Comparison of ENCODE assay signal across 29 cellular contexts in genomic region chr9:86072393-86073016, GRCh38. TPM values are rescaled to one million over a fixed set of nuclear protein-coding genes. Genes with fewer than 3 reads are reported as not detected.
DNase-seq lines count a peak whose midpoint lies in the region; ATAC-seq and TF ChIP-seq lines count a peak whose summit lies in the region.
"Had no signal": no experiment of that assay in that cellular context is flagged by ENCODE, and none has a peak within 500 bp of the region (broad histone marks: within the 10 kb centered on the region; RNA-seq: fewer than 3 reads in every experiment).

No MANE protein-coding gene starts in this region.

- H2AK5ac ChIP-seq in IMR-90 (ENCODE audit: low read depth, low read length), result no peak overlapping the region

- H3K79me1 ChIP-seq in IMR-90 (ENCODE audit: low read depth in 1 of 2, low read length in 2 of 2), result no peaks in the 10 kb centered on the region; a peak in 1 of 4 replicates

- H3K4ac ChIP-seq in IMR-90 (ENCODE audit: low read depth, low read length), result no peak overlapping the region

- dilution Hi-C loops in IMR-90 (cut with HindIII; ENCODE audit: low sequenced_read_pairs, unreplicated experiment), result no loop called here

- H3K23ac ChIP-seq in IMR-90 (ENCODE audit: low read depth, low read length), result 0 out of 2 replicates have a peak overlapping the region, but pooled peaks have one; percentile 59

- H4K8ac ChIP-seq in IMR-90 (ENCODE audit: low read depth in 2 of 2, low read length in 2 of 2), result no peak overlapping the region

- peaks cover 8% of the 10 kb centered on the region for H3K9me1 ChIP-seq in IMR-90 (ENCODE audit: insufficient read depth, low read length)

- 0 out of 2 replicates have a peak overlapping the region, but pooled peaks have one; percentile 11 for H3K56ac ChIP-seq in IMR-90 (ENCODE audit: extremely low read depth, insufficient read depth, low read length)

- no peak for TF ChIP-seq POLR2A in IMR-90 (IDR thresholded peaks at IDR 0.05; ENCODE audit: low read depth, low read length)

- H2BK20ac ChIP-seq in IMR-90 (ENCODE audit: low read depth, low read length), result no peak overlapping the region

- no peak overlapping the region for H2BK120ac ChIP-seq in IMR-90 (ENCODE audit: low read depth, low read length)

- no peak overlapping the region for H3K9ac ChIP-seq in IMR-90 (ENCODE audit: low read depth, low read length)

- intact Hi-C loops in IMR-90 (cut with micrococcal nuclease), result no loop called here

- no peaks in the 10 kb centered on the region for H3K9me3 ChIP-seq in IMR-90 (ENCODE audit: control insufficient read depth, insufficient read depth, low read length)
- H3K9me3 ChIP-seq: left lung, ovary had no signal

- TF ChIP-seq RAD21 in IMR-90 (IDR thresholded peaks at IDR 0.05; ENCODE audit: low read length), result no peak

- H2AFZ ChIP-seq in IMR-90 (replicated peaks; ENCODE audit: low read length, poor library complexity), result no peak overlapping the region

- POLR2A ChIA-PET in IMR-90 (lab: Charles Lee; ENCODE audit: unreplicated experiment), result no interaction called here

- H4K91ac ChIP-seq in IMR-90 (ENCODE audit: insufficient read depth, low read depth, low read length), result no peak overlapping the region

- H4K20me1 ChIP-seq in IMR-90 (ENCODE audit: insufficient read depth, low read length), result no peaks in the 10 kb centered on the region; the same call in 1 of the 2 replicates

- no CpG with 5 or more reads among the region's 2 CpGs for WGBS in IMR-90 (ENCODE audit: extremely low coverage in 2 of 2, insufficient read length in 1 of 2), 2 experiments

- no peak for TF ChIP-seq CTCF in AG09309 (IDR thresholded peaks at IDR 0.05; ENCODE audit: control insufficient read depth, insufficient read depth, low read depth, low read length, missing control alignments)
- TF ChIP-seq CTCF in IMR-90 (conservative IDR thresholded peaks at IDR 0.05; ENCODE audit: low read depth, low read length), result no peak
- no peak for TF ChIP-seq CTCF in choroid plexus epithelial cell (conservative IDR thresholded peaks at IDR 0.05; ENCODE audit: low read depth, low read length)

- H3K14ac ChIP-seq in IMR-90 (replicated peaks; ENCODE audit: low read depth, low read length), result no peak overlapping the region

- peak overlapping the region; percentile 36 for H3K4me2 ChIP-seq in IMR-90 (ENCODE audit: low read depth, low read length)

- peak overlapping the region; percentile 66; the same call in 1 of the 2 replicates for H3K27ac ChIP-seq in IMR-90 (ENCODE audit: insufficient read depth, low read length)
- H3K27ac ChIP-seq: left lung, ovary had no signal

- H3K27me3 ChIP-seq in IMR-90 (ENCODE audit: control insufficient read depth, insufficient read depth, low read length), result no peaks in the 10 kb centered on the region
- H3K27me3 ChIP-seq: dorsolateral prefrontal cortex, left lung, ovary had no signal

- no peak overlapping the region for H2BK5ac ChIP-seq in IMR-90 (ENCODE audit: low read depth, low read length, poor library complexity, severe bottlenecking)

- H3K4me1 ChIP-seq in IMR-90 (ENCODE audit: control insufficient read depth, insufficient read depth, low read length), result peaks cover 2% of the 10 kb centered on the region; the same call in 1 of the 2 replicates

- peak; percentile 76 for ATAC-seq in IMR-90 (ENCODE audit: low read depth)
- no peak for ATAC-seq in HG03521 (IDR thresholded peaks at IDR 0.05; ENCODE audit: unreplicated experiment)
- ATAC-seq in GM18520 (IDR thresholded peaks at IDR 0.05; ENCODE audit: unreplicated experiment), result no peak
- ATAC-seq: left lung; naive thymus-derived CD8-positive, alpha-beta T cell; stimulated activated memory B cell treated with anti-CD40 and anti-IgM and Interleukin-4, amounts not matched to agents 10 μg/mL and 1 μg/mL and 100 μg/mL, for 72 hours had no signal

- DNase-seq in AG09309 (ENCODE audit: low read depth) (peak; percentile 42), IMR-90 (peak; percentile 58), choroid plexus epithelial cell (ENCODE audit: low read depth) (peak; percentile 14), occipital lobe (lab: John Stamatoyannopoulos, UW) (peak; percentile 22)
- DNase-seq in activated CD4-positive, alpha-beta T cell treated with anti-CD3 and anti-CD28 coated beads, Interleukin-2, amount 50 U/mL, for 1 hour, result no peak
- DNase-seq: ACHN; activated CD4-positive, alpha-beta T cell treated with anti-CD3 and anti-CD28 coated beads for 4 hours; activated naive CD4-positive, alpha-beta T cell treated with anti-CD3 and anti-CD28 coated beads, Interleukin-2, amount 10 ng/mL, durations not matched to agents 7 days and 5 days; activated T-cell treated with anti-CD3 and anti-CD28 coated beads, Interleukin-2, amount 50 U/mL, for 48 hours; caudate nucleus; CD4-positive, CD25-positive, alpha-beta regulatory T cell; dorsolateral prefrontal cortex; foreskin melanocyte; GOT3; hippocampal formation; immature natural killer cell; KG1; left lung; MV-4-11; naive thymus-derived CD8-positive, alpha-beta T cell; NCI-H1694 treated with DMSO at 0.1 percent for 48 hours; NCI-H69; ovary; retina; RPMI8226; stimulated activated CD4-positive, alpha-beta T cell treated with anti-CD3 and anti-CD28 coated beads, Interleukin-4, amount 100 ng/mL, for 1 hour had no signal

- no peak overlapping the region for H4K5ac ChIP-seq in IMR-90 (ENCODE audit: low read depth, low read length)

- in situ Hi-C loops in IMR-90 (cut with MboI; ENCODE audit: low sequenced_read_pairs), result no loop called here

- CTCF ChIA-PET in IMR-90 (lab: Yijun Ruan, JAX), result no interaction called here

- H3K4me3 ChIP-seq in AG09309 (ENCODE audit: control insufficient read depth, low read depth, low read length), result no peak overlapping the region
- H3K4me3 ChIP-seq in IMR-90 (ENCODE audit: insufficient read depth, low read depth, low read length), result no peak overlapping the region
- H3K4me3 ChIP-seq in choroid plexus epithelial cell (ENCODE audit: low read depth, low read length), result no peak overlapping the region
- H3K4me3 ChIP-seq: dorsolateral prefrontal cortex, left lung, ovary had no signal

- no peak overlapping the region for H2BK15ac ChIP-seq in IMR-90 (ENCODE audit: low read depth, low read length)

- no TSS peak for BruUV-seq in IMR-90 (replicated peaks; lab: Mats Ljungman, UMichigan)

- peaks cover 6% of the 10 kb centered on the region for H3K36me3 ChIP-seq in IMR-90 (ENCODE audit: control insufficient read depth, insufficient read depth, low read length)
- H3K36me3 ChIP-seq: left lung, ovary had no signal

- no peak overlapping the region for H3K18ac ChIP-seq in IMR-90 (ENCODE audit: low read depth, low read length)

- H2AK9ac ChIP-seq in IMR-90 (replicated peaks; ENCODE audit: low read depth, low read length, poor library complexity), result peak overlapping the region; percentile 73

TF ChIP-seq in IMR-90, 13 proteins besides CTCF, POLR2A, EP300 and RAD21:
- 0 out of 2 replicates have a peak, but pooled peaks have one; percentile 12 for TF ChIP-seq CEBPB (IDR thresholded peaks at IDR 0.05; ENCODE audit: low read depth, low read length)
- TF ChIP-seq MAZ (IDR thresholded peaks at IDR 0.05; ENCODE audit: borderline replicate concordance, low read depth, low read length), result no peak

RNA-seq across cellular contexts. Expression of gene GOLM1, which starts 26.9 kb away (rescaled TPM):
- total RNA-seq in IMR-90 (2012; rRNA removed), result 54.8 and 63.9 TPM in 2 replicates
- 46.0 and 59.2 TPM in 2 replicates for polyA plus RNA-seq in IMR-90 (2012; rRNA removed)
- polyA plus RNA-seq in IMR-90 (2012; cell fraction: cytosol; rRNA removed), result 21.8 and 24.4 TPM in 2 replicates
- 9.3 and 26.9 TPM in 2 replicates for polyA plus RNA-seq in IMR-90 (2012; cell fraction: nucleus; rRNA removed; ENCODE audit: low replicate concordance)
- total RNA-seq in occipital lobe, result 75.5 TPM
